In the genomic region with DNA sequence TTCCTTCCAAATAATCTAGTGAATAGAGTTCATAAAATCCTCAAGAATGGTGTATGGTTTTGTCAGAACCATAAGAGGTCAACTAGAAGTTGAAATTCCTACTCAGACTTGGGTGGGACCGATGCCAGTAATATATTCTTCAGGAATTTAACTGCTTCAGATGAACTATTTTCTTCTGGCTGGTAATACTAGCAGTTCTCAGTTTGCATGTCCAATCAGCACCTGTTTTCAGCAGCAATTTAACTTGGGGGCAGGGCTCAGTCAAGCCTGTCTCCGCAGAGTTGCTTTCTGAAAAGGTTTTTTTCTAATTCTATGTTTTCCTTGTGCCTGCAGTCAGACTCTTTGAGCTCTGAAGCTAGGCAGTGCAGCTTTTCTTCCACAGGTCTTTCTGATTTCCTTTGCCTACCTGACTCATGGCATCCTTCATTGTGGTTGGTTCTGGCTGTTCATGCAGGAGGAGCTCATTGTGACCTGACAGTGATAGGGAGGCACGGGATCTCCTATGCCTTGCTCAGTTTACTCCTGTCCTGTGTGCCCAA, we compare ENCODE assay signal across 27 cellular contexts. TPM values are rescaled to one million over a fixed set of nuclear protein-coding genes. Genes with fewer than 3 reads are reported as not detected.
DNase-seq lines count a peak whose midpoint lies in the region; ATAC-seq, FAIRE-seq and TF ChIP-seq lines count a peak whose summit lies in the region.
"Had no signal": no experiment of that assay in that cellular context is flagged by ENCODE, and none has a peak within 500 bp of the region (broad histone marks: within the 10 kb centered on the region; RNA-seq: fewer than 3 reads in every experiment).

No MANE protein-coding gene starts in this region.

- peaks cover 9% of the 10 kb centered on the region for H3K9me3 Mint-ChIP-seq in progenitor cell of endocrine pancreas (ENCODE audit: low read depth)
- H3K9me3 Mint-ChIP-seq: activated naive CD4-positive, alpha-beta T cell treated with anti-CD3 and anti-CD28 coated beads, Interleukin-2, amount 50 U/mL, for 24 hours; activated T-cell treated with anti-CD3 and anti-CD28 coated beads, Interleukin-2, amount 50 U/mL, for 24 hours had no signal

- peak overlapping the region; percentile 84 for H3K27ac ChIP-seq in SJCRH30
- H3K27ac ChIP-seq: pancreas, suprapubic skin, WERI-Rb-1 had no signal

- WGBS in lower leg skin, 2 donors: 41 to 47% methylated on average over 3 of the region's 3 CpGs

- H3K27me3 Mint-ChIP-seq in progenitor cell of endocrine pancreas: no peaks in the 10 kb centered on the region
- H3K27me3 Mint-ChIP-seq: activated naive CD4-positive, alpha-beta T cell treated with anti-CD3 and anti-CD28 coated beads, Interleukin-2, amount 50 U/mL, for 24 hours had no signal

- H3K4me3 Mint-ChIP-seq in progenitor cell of endocrine pancreas (ENCODE audit: low read depth): peak overlapping the region; percentile 1
- H3K4me3 Mint-ChIP-seq: activated naive CD4-positive, alpha-beta T cell treated with anti-CD3 and anti-CD28 coated beads, Interleukin-2, amount 50 U/mL, for 24 hours; activated T-cell treated with anti-CD3 and anti-CD28 coated beads, Interleukin-2, amount 50 U/mL, for 24 hours had no signal

- no peak for TF ChIP-seq POLR2A in lower leg skin (IDR thresholded peaks at IDR 0.05)

- H3K4me3 ChIP-seq in SJCRH30 (0 out of 2 replicates have a peak overlapping the region, but pooled peaks have one; percentile 5), lower leg skin (ENCODE audit: low read depth, poor library complexity, severe bottlenecking) (no peak overlapping the region)
- H3K4me3 ChIP-seq: GM12878, mucosa of descending colon, pancreas, suprapubic skin had no signal

- intact Hi-C loops in lower leg skin (cut with DNase I; ENCODE audit: low total_unique reads): no loop called here

- no peaks in the 10 kb centered on the region for H3K27me3 ChIP-seq in SJCRH30
- H3K27me3 ChIP-seq: suprapubic skin had no signal

- H3K9me3 ChIP-seq in SJCRH30 (replicated peaks): no peaks in the 10 kb centered on the region
- H3K9me3 ChIP-seq: mucosa of descending colon, pancreas, suprapubic skin had no signal

- no peaks in the 10 kb centered on the region for H3K36me3 ChIP-seq in SJCRH30
- H3K36me3 ChIP-seq: pancreas, suprapubic skin, WERI-Rb-1 had no signal

- no peak for FAIRE-seq in HTR-8/SVneo (lab: Jason Lieb, UNC)
- FAIRE-seq: G401.6, GM12878, H54, small intestine had no signal

- ATAC-seq in GM19328 (IDR thresholded peaks at IDR 0.05; ENCODE audit: unreplicated experiment): peak; percentile 62
- ATAC-seq: GM12878, left cardiac atrium, mucosa of descending colon had no signal

- H3K27ac Mint-ChIP-seq in progenitor cell of endocrine pancreas: peak overlapping the region; percentile 10
- H3K27ac Mint-ChIP-seq: activated naive CD4-positive, alpha-beta T cell treated with anti-CD3 and anti-CD28 coated beads, Interleukin-2, amount 50 U/mL, for 24 hours; activated T-cell treated with anti-CD3 and anti-CD28 coated beads, Interleukin-2, amount 50 U/mL, for 24 hours had no signal

- TF ChIP-seq CTCF in progenitor cell of endocrine pancreas (IDR thresholded peaks at IDR 0.05; ENCODE audit: unreplicated experiment) (no peak), lower leg skin (IDR thresholded peaks at IDR 0.05) (no peak)

- peaks cover 1% of the 10 kb centered on the region for H3K36me3 Mint-ChIP-seq in progenitor cell of endocrine pancreas (ENCODE audit: insufficient read depth)
- H3K36me3 Mint-ChIP-seq: activated naive CD4-positive, alpha-beta T cell treated with anti-CD3 and anti-CD28 coated beads, Interleukin-2, amount 50 U/mL, for 24 hours had no signal

- H3K4me1 Mint-ChIP-seq in progenitor cell of endocrine pancreas (ENCODE audit: low read depth): peaks cover 17% of the 10 kb centered on the region

- H3K4me1 ChIP-seq in SJCRH30: peaks cover 57% of the 10 kb centered on the region
- H3K4me1 ChIP-seq: pancreas, suprapubic skin had no signal

- DNase-seq in SJCRH30: peak; percentile 79 to 87
- DNase-seq in iPS-NIHi11 (ENCODE audit: low spot score): peak; percentile 11
- DNase-seq in progenitor cell of endocrine pancreas (ENCODE audit: low spot score, unreplicated experiment): no peak
- no peak for DNase-seq in NCI-H2029 (lab: John Stamatoyannopoulos, UW)
- DNase-seq in lower leg skin (ENCODE audit: low spot score in 2 of 2): no peak
- DNase-seq in HTR-8/SVneo (ENCODE audit: insufficient read length, low spot score): no peak
- DNase-seq: activated CD4-positive, alpha-beta T cell treated with anti-CD3 and anti-CD28 coated beads, Interleukin-2, amount 50 U/mL, for 48 hours; activated T-cell treated with anti-CD3 and anti-CD28 coated beads, Interleukin-2, amount 50 U/mL, for 24 hours; Calu3; effector CD4-positive, alpha-beta T cell; hypothalamus; KG1; left cardiac atrium; mucosa of descending colon; NCI-H1105; pancreas; SHP77 treated with DMSO at 0.1 percent for 48 hours; small intestine; stimulated activated CD4-positive, alpha-beta T cell treated with anti-CD3 and anti-CD28 coated beads, Interleukin-4, amount 100 ng/mL, for 4 hours; stimulated activated CD8-positive, alpha-beta memory T cell treated with anti-CD3 and anti-CD28 coated beads, Interleukin-4, amount 100 ng/mL, for 48 hours; WERI-Rb-1 had no signal

RNA-seq across cellular contexts. Expression of gene FMR1, which starts 17.3 kb away (rescaled TPM):
- 71.9 and 80.8 TPM in 2 replicates for total RNA-seq in SJCRH30 (2014; rRNA removed; shearing (Covaris generic))
- total RNA-seq in progenitor cell of endocrine pancreas: 68.3 and 70.8 TPM in 2 replicates
- total RNA-seq in lower leg skin: 10 to 100 TPM; 20.9 to 37.0 (median 26.3) TPM

Comparison
In these comparisons a context has a peak if more than half of its experiments do, and no peak if none do; other contexts are left out.
1. DNase-seq: peak in SJCRH30 (2 of 2) and iPS-NIHi11 (single experiment); none in progenitor cell of endocrine pancreas (single experiment), NCI-H2029 (single experiment), lower leg skin (0 of 2) and HTR-8/SVneo (single experiment).